Comparison of ENCODE assay signal across 1 cellular context in the genomic region with DNA sequence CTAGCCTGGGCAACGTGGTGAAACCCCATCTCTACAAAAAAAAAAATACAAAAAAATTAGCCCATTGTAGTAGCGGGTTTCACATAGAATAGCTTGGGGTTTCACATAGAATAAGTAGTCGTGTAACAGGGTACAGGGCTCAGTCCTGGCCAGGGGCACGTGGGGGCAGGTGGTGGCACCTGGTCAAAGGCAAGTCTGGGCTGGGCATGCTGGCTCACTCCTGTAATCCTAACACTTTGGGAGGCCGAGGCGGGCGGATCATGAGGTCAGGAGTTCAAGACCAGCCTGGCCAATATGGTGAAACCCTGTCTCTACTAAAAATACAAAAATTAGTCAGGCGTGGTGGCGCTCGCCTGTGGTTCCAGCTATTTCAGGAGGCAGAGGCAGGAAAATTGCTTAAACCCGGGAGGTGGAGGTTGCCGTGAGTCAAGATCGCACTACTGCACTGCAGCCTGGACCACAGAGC.
TF ChIP-seq lines count a peak whose summit lies in the region.
"Not testable (repeated sequence)": the region's sequence is repeated elsewhere in the genome, so short reads cannot be mapped to it uniquely, and the experiment has no call there.

No MANE protein-coding gene starts in this region.

TF ChIP-seq in K562, 482 proteins besides CTCF, POLR2A, EP300 and RAD21 (continued from another document):
- TF ChIP-seq ZNF395 (CRISPR knock-in tag; IDR thresholded peaks at IDR 0.05), result peak; percentile 50; the same call in 1 of the 2 replicates
- TF ChIP-seq ZNF584 (CRISPR knock-in tag; IDR thresholded peaks at IDR 0.05; ENCODE audit: low read depth), result 0 out of 2 replicates have a peak, but pooled peaks have one; percentile 42
- TF ChIP-seq TOE1 (IDR thresholded peaks at IDR 0.05; ENCODE audit: borderline replicate concordance), result not testable (repeated sequence)
- TF ChIP-seq TOE1 (CRISPR knock-in tag; IDR thresholded peaks at IDR 0.05; ENCODE audit: borderline replicate concordance, low read depth), result 0 out of 2 replicates have a peak, but pooled peaks have one; percentile 43
- TF ChIP-seq BRD9 (IDR thresholded peaks at IDR 0.05; ENCODE audit: low read depth, partially characterized antibody), result peak; percentile 49
